Comparison of ENCODE assay signal across 19 cellular contexts in the genomic region with DNA sequence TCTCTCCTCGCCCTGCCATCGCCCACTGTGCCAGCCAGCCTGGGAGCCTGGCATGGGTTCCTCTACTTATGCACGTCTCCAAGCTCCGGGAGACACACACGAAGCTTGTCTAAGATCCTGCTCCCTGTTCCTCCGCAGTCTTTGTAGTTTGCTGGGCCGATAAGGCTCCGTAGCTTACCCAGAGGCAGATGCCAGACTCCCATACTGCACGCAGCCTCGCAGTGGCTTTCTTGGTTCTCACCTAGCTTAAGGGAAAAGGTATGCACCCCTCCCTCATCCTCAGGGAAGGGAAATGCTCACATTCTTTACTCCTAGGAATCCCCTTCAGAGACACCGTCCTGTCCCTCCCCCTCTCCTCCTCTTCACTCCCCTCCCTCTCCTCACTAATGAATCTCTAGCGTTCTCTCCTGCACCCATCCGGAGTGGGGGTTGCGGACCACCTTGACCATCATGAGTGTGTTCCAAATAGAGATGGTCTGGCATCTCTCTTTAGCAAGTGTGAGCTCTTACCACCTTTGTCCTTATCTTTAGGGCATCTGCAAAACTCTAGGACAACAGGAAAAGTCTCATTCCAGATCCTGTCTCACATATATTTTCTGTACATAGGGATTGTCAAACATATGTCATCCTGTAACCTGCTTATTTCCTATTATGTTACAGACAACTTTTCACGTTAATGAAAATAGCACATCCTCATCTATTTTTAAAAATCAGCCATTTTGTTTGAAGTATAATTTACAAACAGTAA. TPM values are rescaled to one million over a fixed set of nuclear protein-coding genes. Genes with fewer than 3 reads are reported as not detected.
"Had no signal": no experiment of that assay in that cellular context is flagged by ENCODE, and none has a peak within 500 bp of the region (broad histone marks: within the 10 kb centered on the region; RNA-seq: fewer than 3 reads in every experiment).

No MANE protein-coding gene starts in this region.

- DNase-seq: activated CD4-positive, alpha-beta T cell treated with anti-CD3 and anti-CD28 coated beads, Interleukin-2, amount 50 U/mL, for 48 hours; activated effector memory CD4-positive, alpha-beta T cell treated with Interleukin-2 at 50 U/mL for 16 hours; activated T-cell treated with anti-CD3 and anti-CD28 coated beads, Interleukin-2, amount 50 U/mL, for 24 hours; adrenal gland; left colon; mucosa of descending colon; naive thymus-derived CD4-positive, alpha-beta T cell; retina; stimulated activated CD4-positive, alpha-beta T cell treated with anti-CD3 and anti-CD28 coated beads, Interleukin-15, amount 100 ng/mL, for 24 hours; stimulated activated CD4-positive, alpha-beta T cell treated with anti-CD3 and anti-CD28 coated beads, Interleukin-4, amount 100 ng/mL, for 1 hour; stimulated activated naive B cell treated with anti-CD40 and anti-IgM and Interleukin-4, amounts not matched to agents 10 μg/mL and 1 μg/mL and 100 μg/mL, for 72 hours; substantia nigra had no signal

- H3K27ac ChIP-seq: adrenal gland, cardiac muscle cell, gastroesophageal sphincter, tibial nerve had no signal

- H3K4me1 Mint-ChIP-seq: activated naive CD4-positive, alpha-beta T cell treated with anti-CD3 and anti-CD28 coated beads, Interleukin-2, amount 50 U/mL, for 24 hours; naive thymus-derived CD4-positive, alpha-beta T cell had no signal

- H3K4me1 ChIP-seq: adrenal gland, gastroesophageal sphincter, tibial nerve had no signal

- H3K4me3 ChIP-seq: adrenal gland, cardiac muscle cell, gastroesophageal sphincter, lung, mucosa of descending colon, tibial nerve had no signal

- H3K36me3 ChIP-seq: adrenal gland, cardiac muscle cell, gastroesophageal sphincter, tibial nerve had no signal

- H3K4me3 Mint-ChIP-seq: activated naive CD4-positive, alpha-beta T cell treated with anti-CD3 and anti-CD28 coated beads, Interleukin-2, amount 50 U/mL, for 24 hours; activated T-cell treated with anti-CD3 and anti-CD28 coated beads, Interleukin-2, amount 50 U/mL, for 24 hours; naive thymus-derived CD4-positive, alpha-beta T cell; stimulated activated naive B cell treated with anti-CD40 and anti-IgM and Interleukin-4, amounts not matched to agents 10 μg/mL and 1 μg/mL and 100 μg/mL, for 72 hours had no signal

- H3K27me3 ChIP-seq: adrenal gland had no signal

- ATAC-seq: gastroesophageal sphincter; left colon; mucosa of descending colon; naive thymus-derived CD4-positive, alpha-beta T cell; stimulated activated naive B cell treated with anti-CD40 and anti-IgM and Interleukin-4, amounts not matched to agents 10 μg/mL and 1 μg/mL and 100 μg/mL, for 72 hours had no signal

- H3K9me3 ChIP-seq: adrenal gland, mucosa of descending colon had no signal

- H3K36me3 Mint-ChIP-seq: activated naive CD4-positive, alpha-beta T cell treated with anti-CD3 and anti-CD28 coated beads, Interleukin-2, amount 50 U/mL, for 24 hours; naive thymus-derived CD4-positive, alpha-beta T cell; stimulated activated naive B cell treated with anti-CD40 and anti-IgM and Interleukin-4, amounts not matched to agents 10 μg/mL and 1 μg/mL and 100 μg/mL, for 72 hours had no signal

- H3K9me3 Mint-ChIP-seq: activated naive CD4-positive, alpha-beta T cell treated with anti-CD3 and anti-CD28 coated beads, Interleukin-2, amount 50 U/mL, for 24 hours; activated T-cell treated with anti-CD3 and anti-CD28 coated beads, Interleukin-2, amount 50 U/mL, for 24 hours; naive thymus-derived CD4-positive, alpha-beta T cell; stimulated activated naive B cell treated with anti-CD40 and anti-IgM and Interleukin-4, amounts not matched to agents 10 μg/mL and 1 μg/mL and 100 μg/mL, for 72 hours had no signal

- H3K27ac Mint-ChIP-seq: activated naive CD4-positive, alpha-beta T cell treated with anti-CD3 and anti-CD28 coated beads, Interleukin-2, amount 50 U/mL, for 24 hours; activated T-cell treated with anti-CD3 and anti-CD28 coated beads, Interleukin-2, amount 50 U/mL, for 24 hours; naive thymus-derived CD4-positive, alpha-beta T cell; stimulated activated naive B cell treated with anti-CD40 and anti-IgM and Interleukin-4, amounts not matched to agents 10 μg/mL and 1 μg/mL and 100 μg/mL, for 72 hours had no signal

RNA-seq across cellular contexts. Expression of a gene that starts 56.5 kb away (rescaled TPM):
- total RNA-seq: dermis microvascular lymphatic vessel endothelial cell; left colon; naive thymus-derived CD4-positive, alpha-beta T cell; T-helper 1 cell treated with Interleukin-12 subunit alpha and Interleukin-12 subunit beta and Interleukin-4 antibody, amounts not matched to agents 30 ng/mL and 1 ng/mL, for 36 hours had no signal
- polyA plus RNA-seq: naive thymus-derived CD4-positive, alpha-beta T cell had no signal
